Comparison of ENCODE assay signal across 8 cellular contexts in the genomic region with DNA sequence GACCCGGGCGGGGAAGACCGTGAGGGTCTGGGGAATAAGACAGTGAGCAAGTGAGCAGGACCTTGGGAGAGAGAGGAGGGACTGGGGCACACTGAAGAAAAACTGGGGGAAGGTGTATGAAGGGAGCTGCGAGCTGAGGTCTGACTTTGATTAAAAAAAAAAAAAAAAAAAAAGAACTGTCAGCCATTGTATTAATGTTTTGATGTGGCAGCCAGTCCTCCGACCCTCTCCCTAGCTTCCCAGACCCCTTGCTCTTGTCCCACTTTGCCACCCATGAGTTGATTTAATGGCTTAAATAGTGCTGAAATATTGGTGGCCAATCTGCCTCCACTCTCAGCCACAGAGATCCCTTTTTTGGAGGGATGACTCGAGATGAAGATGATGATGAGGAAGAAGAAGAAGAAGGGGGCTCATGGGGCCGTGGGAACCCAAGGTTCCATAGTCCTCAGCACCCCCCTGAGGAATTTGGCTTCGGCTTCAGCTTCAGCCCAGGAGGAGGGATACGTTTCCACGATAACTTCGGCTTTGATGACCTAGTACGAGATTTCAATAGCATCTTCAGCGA. TPM values are rescaled to one million over a fixed set of nuclear protein-coding genes. Genes with fewer than 3 reads are reported as not detected.
A peak's percentile ranks its signal among the peaks of the same experiment; 100 is the strongest.
DNase-seq lines count a peak whose midpoint lies in the region; ATAC-seq and TF ChIP-seq lines count a peak whose summit lies in the region.

No MANE protein-coding gene starts in this region.

- no peak for TF ChIP-seq CTCF in HFFc6 (IDR thresholded peaks at IDR 0.05)

- H3K27me3 Mint-ChIP-seq in HFFc6 (ENCODE audit: insufficient read depth) = peaks cover 2% of the 10 kb centered on the region; the same call in 1 of the 2 replicates
- H3K27me3 Mint-ChIP-seq in stimulated activated naive CD8-positive, alpha-beta T cell treated with anti-CD3 and anti-CD28 coated beads, Interleukin-15, amount 100 ng/mL, for 72 hours = no peaks in the 10 kb centered on the region

- no peak for ATAC-seq in activated naive CD4-positive, alpha-beta T cell treated with anti-CD3 and anti-CD28 coated beads, Interleukin-2, amount 50 U/mL, for 72 hours
- ATAC-seq in stimulated activated naive CD8-positive, alpha-beta T cell treated with anti-CD3 and anti-CD28 coated beads, Interleukin-15, amount 100 ng/mL, for 72 hours = no peak
- ATAC-seq in HG03571 (IDR thresholded peaks at IDR 0.05; ENCODE audit: unreplicated experiment) = no peak

- DNase-seq in HFFc6 (no peak), NCI-H510A treated with DMSO at 0.1 percent for 48 hours (lab: John Stamatoyannopoulos, UW) (no peak), kidney tubule cell (ENCODE audit: low spot score) (no peak)
- no peak for DNase-seq in activated naive CD4-positive, alpha-beta T cell treated with anti-CD3 and anti-CD28 coated beads, Interleukin-2, amount 50 U/mL, for 72 hours (ENCODE audit: low spot score in 2 of 2)
- no peak for DNase-seq in stimulated activated naive CD8-positive, alpha-beta T cell treated with anti-CD3 and anti-CD28 coated beads, Interleukin-15, amount 100 ng/mL, for 72 hours
- DNase-seq in activated CD4-positive, alpha-beta T cell treated with anti-CD3 and anti-CD28 coated beads, Interleukin-2, amount 50 U/mL, for 48 hours = no peak

- peak overlapping the region; percentile 96 for H3K27ac Mint-ChIP-seq in HFFc6
- peak overlapping the region; percentile 98 to 99 for H3K27ac Mint-ChIP-seq in activated naive CD4-positive, alpha-beta T cell treated with anti-CD3 and anti-CD28 coated beads, Interleukin-2, amount 50 U/mL, for 72 hours
- peak overlapping the region; percentile 100 for H3K27ac Mint-ChIP-seq in stimulated activated naive CD8-positive, alpha-beta T cell treated with anti-CD3 and anti-CD28 coated beads, Interleukin-15, amount 100 ng/mL, for 72 hours

- no peaks in the 10 kb centered on the region for H3K9me3 ChIP-seq in iPS-18c (ENCODE audit: control insufficient read depth, insufficient read depth, low read length)

- peak overlapping the region; percentile 99 for H3K4me3 Mint-ChIP-seq in HFFc6
- H3K4me3 Mint-ChIP-seq in stimulated activated naive CD8-positive, alpha-beta T cell treated with anti-CD3 and anti-CD28 coated beads, Interleukin-15, amount 100 ng/mL, for 72 hours = peak overlapping the region; percentile 97 to 100

- H3K9me3 Mint-ChIP-seq in HFFc6 = no peaks in the 10 kb centered on the region
- no peaks in the 10 kb centered on the region for H3K9me3 Mint-ChIP-seq in activated naive CD4-positive, alpha-beta T cell treated with anti-CD3 and anti-CD28 coated beads, Interleukin-2, amount 50 U/mL, for 72 hours
- no peaks in the 10 kb centered on the region for H3K9me3 Mint-ChIP-seq in stimulated activated naive CD8-positive, alpha-beta T cell treated with anti-CD3 and anti-CD28 coated beads, Interleukin-15, amount 100 ng/mL, for 72 hours

- peaks cover 26% of the 10 kb centered on the region for H3K36me3 Mint-ChIP-seq in HFFc6 (ENCODE audit: low read depth)
- H3K36me3 Mint-ChIP-seq in activated naive CD4-positive, alpha-beta T cell treated with anti-CD3 and anti-CD28 coated beads, Interleukin-2, amount 50 U/mL, for 72 hours = peaks cover 26 to 39% of the 10 kb centered on the region in 2 donors

- peak overlapping the region; percentile 68 for H3K4me3 ChIP-seq in iPS-18c (ENCODE audit: insufficient read depth, low read depth, low read length)

- H3K4me1 Mint-ChIP-seq in HFFc6 (ENCODE audit: low read depth) = peaks cover 30% of the 10 kb centered on the region
- peaks cover 62% of the 10 kb centered on the region for H3K4me1 Mint-ChIP-seq in stimulated activated naive CD8-positive, alpha-beta T cell treated with anti-CD3 and anti-CD28 coated beads, Interleukin-15, amount 100 ng/mL, for 72 hours

RNA-seq across cellular contexts. Expression of a gene that starts 0.7 kb away (rescaled TPM):
- total RNA-seq in HFFc6 (2021; fragmentation: NEBNext Ultra II Directional; extraction: Animal tissue kit (Norgen Biotek cat#: 25700)) = 100 to 1,000 TPM; 107 to 119 (median 110) TPM
- total RNA-seq in activated naive CD4-positive, alpha-beta T cell treated with anti-CD3 and anti-CD28 coated beads, Interleukin-2, amount 50 U/mL, for 72 hours = 100 to 1,000 TPM; 147 to 198 TPM

RNA-seq across cellular contexts. Expression of a gene that starts 47.8 kb away (rescaled TPM):
- not detected for total RNA-seq in HFFc6 (2021; fragmentation: NEBNext Ultra II Directional; extraction: Animal tissue kit (Norgen Biotek cat#: 25700))
- not detected for total RNA-seq in activated naive CD4-positive, alpha-beta T cell treated with anti-CD3 and anti-CD28 coated beads, Interleukin-2, amount 50 U/mL, for 72 hours

RNA-seq across cellular contexts. Expression of a gene that starts 52.2 kb away (rescaled TPM):
- total RNA-seq in HFFc6 (2021; fragmentation: NEBNext Ultra II Directional; extraction: Animal tissue kit (Norgen Biotek cat#: 25700)) = 100 to 1,000 TPM in 4 of 6 experiments, 10 to 100 TPM in 2; 91.3 to 119 (median 107) TPM
- total RNA-seq in activated naive CD4-positive, alpha-beta T cell treated with anti-CD3 and anti-CD28 coated beads, Interleukin-2, amount 50 U/mL, for 72 hours = 10 to 100 TPM; 48.0 to 56.1 TPM

RNA-seq across cellular contexts. Expression of a gene that starts 52.3 kb away (rescaled TPM):
- 100 to 1,000 TPM; 197 to 257 (median 227) TPM for total RNA-seq in HFFc6 (2021; fragmentation: NEBNext Ultra II Directional; extraction: Animal tissue kit (Norgen Biotek cat#: 25700))
- 100 to 1,000 TPM; 188 to 240 TPM for total RNA-seq in activated naive CD4-positive, alpha-beta T cell treated with anti-CD3 and anti-CD28 coated beads, Interleukin-2, amount 50 U/mL, for 72 hours
